Comparison of ENCODE assay signal across 23 cellular contexts in the genomic region with DNA sequence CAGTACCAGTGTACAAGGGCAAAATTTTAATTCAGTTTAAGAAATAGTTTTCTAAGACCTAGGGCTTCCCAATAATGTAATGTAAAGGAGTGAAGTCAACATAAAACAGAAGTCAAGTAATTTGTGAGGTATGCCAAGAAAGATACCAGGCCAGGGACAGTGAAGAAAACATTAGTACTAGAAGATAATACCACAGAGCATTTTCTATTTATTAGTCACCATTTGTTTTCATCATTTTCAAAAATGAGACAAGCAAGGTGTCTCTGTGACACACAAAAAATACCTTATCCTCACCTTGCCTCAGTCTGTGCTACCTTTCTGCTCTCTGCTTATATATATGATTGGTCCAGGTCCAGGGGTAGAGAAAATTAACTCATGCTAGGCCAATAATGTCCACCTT. TPM values are rescaled to one million over a fixed set of nuclear protein-coding genes. Genes with fewer than 3 reads are reported as not detected.
"Had no signal": no experiment of that assay in that cellular context is flagged by ENCODE, and none has a peak within 500 bp of the region (broad histone marks: within the 10 kb centered on the region; RNA-seq: fewer than 3 reads in every experiment).

No MANE protein-coding gene starts in this region.

- H3K27me3 ChIP-seq: heart left ventricle, vagina had no signal

- H3K9me3 ChIP-seq: heart left ventricle, lower lobe of right lung, thoracic aorta, vagina had no signal

- ATAC-seq: activated T-cell treated with anti-CD3 and anti-CD28 coated beads, Interleukin-2, amount 50 U/mL, for 4 hours; heart left ventricle; left colon; lower lobe of right lung; sciatic nerve had no signal

- H3K4me1 ChIP-seq: lower lobe of right lung, vagina had no signal

- H3K27ac ChIP-seq: coronary artery, heart left ventricle, lower lobe of right lung, thoracic aorta, vagina had no signal

- H3K36me3 ChIP-seq: heart left ventricle, lower lobe of right lung, thoracic aorta, vagina had no signal

- H3K4me3 ChIP-seq: coronary artery, heart left ventricle, lower lobe of right lung, thoracic aorta, vagina had no signal

- DNase-seq: activated CD4-positive, alpha-beta T cell treated with anti-CD3 and anti-CD28 coated beads for 4 hours; activated CD4-positive, alpha-beta T cell treated with anti-CD3 and anti-CD28 coated beads, Interleukin-2, amount 50 U/mL, for 48 hours; activated CD4-positive, CD25-positive, alpha-beta regulatory T cell; activated CD8-positive, alpha-beta memory T cell treated with anti-CD3 and anti-CD28 coated beads, Interleukin-2, amount 50 U/mL, for 48 hours; activated naive CD4-positive, alpha-beta T cell treated with Interleukin-2 at 50 U/mL for 16 hours; activated naive CD8-positive, alpha-beta T cell treated with anti-CD3 and anti-CD28 coated beads for 36 hours; activated T-cell treated with anti-CD3 and anti-CD28 coated beads, Interleukin-2, amount 50 U/mL, for 4 hours; amniotic stem cell; cerebellar nuclear complex; heart left ventricle; islet precursor cell; left colon; lower lobe of right lung; naive B cell; nucleus accumbens; stimulated activated CD4-positive, alpha-beta T cell treated with anti-CD3 and anti-CD28 coated beads, Interleukin-4, amount 100 ng/mL, for 1 hour; stimulated activated naive CD4-positive, alpha-beta T cell; T1000 had no signal

RNA-seq across cellular contexts. Expression of a gene that starts 46.8 kb away (rescaled TPM):
- total RNA-seq: activated CD8-positive, alpha-beta memory T cell treated with anti-CD3 and anti-CD28 coated beads for 36 hours; activated naive CD8-positive, alpha-beta T cell treated with anti-CD3 and anti-CD28 coated beads for 36 hours had no signal
